ENCODE assay signal across 14 cellular contexts in the genomic region with DNA sequence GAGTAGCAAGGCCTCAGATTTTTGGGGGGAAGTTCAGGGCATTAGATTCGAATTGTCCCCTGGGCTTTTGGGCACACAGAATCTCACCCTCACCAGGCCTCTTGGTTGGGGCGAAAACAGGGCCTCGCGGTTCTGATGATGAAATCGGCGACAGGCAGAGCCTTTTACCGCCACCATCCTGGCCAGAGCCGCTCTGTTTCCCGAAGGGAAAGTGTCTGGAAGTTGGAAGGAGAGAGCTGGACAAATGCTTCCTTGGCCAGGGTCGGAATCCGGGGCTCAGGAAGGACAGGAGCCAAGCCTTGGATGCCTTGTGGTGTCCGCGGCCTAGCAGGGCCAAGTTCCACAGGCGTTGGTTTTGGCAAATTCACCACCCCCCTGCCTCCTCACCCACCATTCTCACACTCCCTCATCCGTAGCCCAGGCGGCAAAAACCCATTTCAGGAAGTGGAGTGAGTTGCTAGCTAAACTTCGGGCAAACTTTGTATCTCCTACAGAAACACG. TPM values are rescaled to one million over a fixed set of nuclear protein-coding genes. Genes with fewer than 3 reads are reported as not detected.
DNase-seq lines count a peak whose midpoint lies in the region; TF ChIP-seq lines count a peak whose summit lies in the region.
"Had no signal": no experiment of that assay in that cellular context is flagged by ENCODE, and none has a peak within 500 bp of the region (broad histone marks: within the 10 kb centered on the region; RNA-seq: fewer than 3 reads in every experiment).

No MANE protein-coding gene starts in this region.

- no peak for TF ChIP-seq CTCF in vagina (IDR thresholded peaks at IDR 0.05)

- peaks cover 100% of the 10 kb centered on the region for H3K27me3 Mint-ChIP-seq in activated naive CD4-positive, alpha-beta T cell treated with anti-CD3 and anti-CD28 coated beads, Interleukin-2, amount 10 ng/mL, durations not matched to agents 7 days and 5 days
- H3K27me3 Mint-ChIP-seq in activated T-helper 1 cell treated with anti-CD3 and anti-CD28 coated beads, Interleukin-12 subunit alpha, Interleukin-12 subunit beta, Interleukin-2, Interleukin-4 antibody, amounts not matched to agents 30 ng/mL and 10 ng/mL and 1 ng/mL, durations not matched to agents 14 hours and 24 hours and 36 hours (ENCODE audit: insufficient read depth): peaks cover 86% of the 10 kb centered on the region

- H3K27me3 ChIP-seq in iPS-20b (ENCODE audit: insufficient read depth, low read length) (peaks cover 100% of the 10 kb centered on the region), vagina (peaks cover 8% of the 10 kb centered on the region)

- H3K4me3 ChIP-seq in iPS-20b (ENCODE audit: low read length) (peak overlapping the region; percentile 43), vagina (peak overlapping the region; percentile 7 to 54)
- H3K4me3 ChIP-seq: A549 had no signal

- H3K9ac ChIP-seq in iPS-20b (ENCODE audit: low read depth, low read length): no peak overlapping the region

- peaks cover 21% of the 10 kb centered on the region for H3K36me3 Mint-ChIP-seq in activated naive CD4-positive, alpha-beta T cell treated with anti-CD3 and anti-CD28 coated beads, Interleukin-2, amount 10 ng/mL, durations not matched to agents 7 days and 5 days
- H3K36me3 Mint-ChIP-seq in activated T-helper 1 cell treated with anti-CD3 and anti-CD28 coated beads, Interleukin-12 subunit alpha, Interleukin-12 subunit beta, Interleukin-2, Interleukin-4 antibody, amounts not matched to agents 30 ng/mL and 10 ng/mL and 1 ng/mL, durations not matched to agents 14 hours and 24 hours and 36 hours (ENCODE audit: low read depth): peaks cover 10% of the 10 kb centered on the region

- CTCF ChIA-PET in activated naive CD4-positive, alpha-beta T cell treated with anti-CD3 and anti-CD28 coated beads, Interleukin-2, amount 10 ng/mL, durations not matched to agents 7 days and 5 days (lab: Charles Lee): no interaction called here

- peaks cover 16% of the 10 kb centered on the region; the same call in 1 of the 2 replicates for H3K9me3 ChIP-seq in iPS-20b (ENCODE audit: insufficient read depth, low read depth, low read length)
- H3K9me3 ChIP-seq in vagina: no peaks in the 10 kb centered on the region
- H3K9me3 ChIP-seq: A549 had no signal

- no peak overlapping the region for H3K4me3 Mint-ChIP-seq in activated naive CD4-positive, alpha-beta T cell treated with anti-CD3 and anti-CD28 coated beads, Interleukin-2, amount 10 ng/mL, durations not matched to agents 7 days and 5 days
- H3K4me3 Mint-ChIP-seq in activated T-helper 1 cell treated with anti-CD3 and anti-CD28 coated beads, Interleukin-12 subunit alpha, Interleukin-12 subunit beta, Interleukin-2, Interleukin-4 antibody, amounts not matched to agents 30 ng/mL and 10 ng/mL and 1 ng/mL, durations not matched to agents 14 hours and 24 hours and 36 hours: no peak overlapping the region

- H3K27ac Mint-ChIP-seq in activated naive CD4-positive, alpha-beta T cell treated with anti-CD3 and anti-CD28 coated beads, Interleukin-2, amount 10 ng/mL, durations not matched to agents 7 days and 5 days: peak overlapping the region; percentile 40
- peak overlapping the region; percentile 36 for H3K27ac Mint-ChIP-seq in activated T-helper 1 cell treated with anti-CD3 and anti-CD28 coated beads, Interleukin-12 subunit alpha, Interleukin-12 subunit beta, Interleukin-2, Interleukin-4 antibody, amounts not matched to agents 30 ng/mL and 10 ng/mL and 1 ng/mL, durations not matched to agents 14 hours and 24 hours and 36 hours

- DNase-seq in activated naive CD4-positive, alpha-beta T cell treated with anti-CD3 and anti-CD28 coated beads, Interleukin-2, amount 10 ng/mL, durations not matched to agents 7 days and 5 days: no peak
- DNase-seq in activated naive CD4-positive, alpha-beta T cell treated with anti-CD3 and anti-CD28 coated beads, Interleukin-2, amount 50 U/mL, for 16 hours: no peak
- DNase-seq in activated T-helper 1 cell treated with anti-CD3 and anti-CD28 coated beads, Interleukin-12 subunit alpha, Interleukin-12 subunit beta, Interleukin-2, Interleukin-4 antibody, amounts not matched to agents 30 ng/mL and 10 ng/mL and 1 ng/mL, durations not matched to agents 14 hours and 24 hours and 36 hours (ENCODE audit: low spot score): no peak
- no peak for DNase-seq in vagina (ENCODE audit: extremely low spot score in 2 of 2)
- DNase-seq in NCI-H2029 (lab: John Stamatoyannopoulos, UW): no peak
- no peak for DNase-seq in activated gamma-delta T cell (lab: John Stamatoyannopoulos, UW)
- DNase-seq in activated CD8-positive, alpha-beta memory T cell treated with anti-CD3 and anti-CD28 coated beads for 24 hours: no peak
- DNase-seq: activated CD4-positive, alpha-beta T cell treated with anti-CD3 and anti-CD28 coated beads for 1 hour; activated T-cell treated with anti-CD3 and anti-CD28 coated beads, Interleukin-2, amount 50 U/mL, for 1 hour; effector CD8-positive, alpha-beta T cell; MM.1S; T-cell had no signal

- no peaks in the 10 kb centered on the region for H3K36me3 ChIP-seq in iPS-20b (ENCODE audit: insufficient read depth, low read depth, low read length)
- no peaks in the 10 kb centered on the region for H3K36me3 ChIP-seq in vagina

- intact Hi-C loops in activated T-helper 1 cell treated with anti-CD3 and anti-CD28 coated beads, Interleukin-12 subunit alpha, Interleukin-12 subunit beta, Interleukin-2, Interleukin-4 antibody, amounts not matched to agents 30 ng/mL and 10 ng/mL and 1 ng/mL, durations not matched to agents 14 hours and 24 hours and 36 hours (cut with micrococcal nuclease): loop anchor here (1.0 kb wide), 1 partner anchor 9 kb away; no protein-coding TSS in a partner anchor
- intact Hi-C loops in vagina (cut with DNase I): no loop called here

- peaks cover 5% of the 10 kb centered on the region for H3K9me3 Mint-ChIP-seq in activated naive CD4-positive, alpha-beta T cell treated with anti-CD3 and anti-CD28 coated beads, Interleukin-2, amount 10 ng/mL, durations not matched to agents 7 days and 5 days
- peaks cover 8% of the 10 kb centered on the region for H3K9me3 Mint-ChIP-seq in activated T-helper 1 cell treated with anti-CD3 and anti-CD28 coated beads, Interleukin-12 subunit alpha, Interleukin-12 subunit beta, Interleukin-2, Interleukin-4 antibody, amounts not matched to agents 30 ng/mL and 10 ng/mL and 1 ng/mL, durations not matched to agents 14 hours and 24 hours and 36 hours
- H3K9me3 Mint-ChIP-seq: T-cell had no signal

- H3K27ac ChIP-seq in iPS-20b (ENCODE audit: low read length) (no peak overlapping the region), vagina (peak overlapping the region; percentile 74)

- H3K4me1 ChIP-seq in iPS-20b (ENCODE audit: insufficient read depth, low read length): peaks cover 15% of the 10 kb centered on the region
- H3K4me1 ChIP-seq in vagina: peaks cover 26% of the 10 kb centered on the region

- H3K4me1 Mint-ChIP-seq in activated naive CD4-positive, alpha-beta T cell treated with anti-CD3 and anti-CD28 coated beads, Interleukin-2, amount 10 ng/mL, durations not matched to agents 7 days and 5 days: peaks cover 22% of the 10 kb centered on the region
- peaks cover 9% of the 10 kb centered on the region for H3K4me1 Mint-ChIP-seq in activated T-helper 1 cell treated with anti-CD3 and anti-CD28 coated beads, Interleukin-12 subunit alpha, Interleukin-12 subunit beta, Interleukin-2, Interleukin-4 antibody, amounts not matched to agents 30 ng/mL and 10 ng/mL and 1 ng/mL, durations not matched to agents 14 hours and 24 hours and 36 hours (ENCODE audit: low read depth)

- no peak for TF ChIP-seq POLR2A in vagina (IDR thresholded peaks at IDR 0.05)

RNA-seq across cellular contexts. Expression of a gene that starts 3.5 kb away (rescaled TPM):
- total RNA-seq in activated T-helper 1 cell treated with anti-CD3 and anti-CD28 coated beads, Interleukin-12 subunit alpha, Interleukin-12 subunit beta, Interleukin-2, Interleukin-4 antibody, amounts not matched to agents 30 ng/mL and 10 ng/mL and 1 ng/mL, durations not matched to agents 14 hours and 24 hours and 36 hours: not detected in 2 replicates
- 19.4 TPM for total RNA-seq in vagina

Comparison
In these comparisons a context has a peak if more than half of its experiments do, and no peak if none do; other contexts are left out.
1. RNA of a gene that starts 3.5 kb away (total RNA-seq): 19.4 TPM in vagina (single experiment); not detected in activated T-helper 1 cell treated with anti-CD3 and anti-CD28 coated beads, Interleukin-12 subunit alpha, Interleukin-12 subunit beta, Interleukin-2, Interleukin-4 antibody, amounts not matched to agents 30 ng/mL and 10 ng/mL and 1 ng/mL, durations not matched to agents 14 hours and 24 hours and 36 hours; every median in the first group is over 10 times any median in the second.